8 cellular contexts compared by ENCODE assay signal in genomic region chr19:29811125-29812079, GRCh38. TPM values are rescaled to one million over a fixed set of nuclear protein-coding genes. Genes with fewer than 3 reads are reported as not detected.
DNase-seq lines count a peak whose midpoint lies in the region; ATAC-seq and TF ChIP-seq lines count a peak whose summit lies in the region.

Gene CCNE1, plus strand, starts transcription at chr19:29811991. Its CDS starts 565 bp downstream, at chr19:29812556.

- H3K4me3 Mint-ChIP-seq in HFFc6: peak within 1 kb of the TSS; percentile 89
- peak within 1 kb of the TSS; percentile 95 for H3K4me3 Mint-ChIP-seq in activated naive CD8-positive, alpha-beta T cell treated with anti-CD3 and anti-CD28 coated beads, Interleukin-2, amount 10 ng/mL, durations not matched to agents 7 days and 5 days

- H3K27me3 ChIP-seq in transverse colon: no peaks in the 10 kb centered on the region

- TF ChIP-seq POLR2A in transverse colon (IDR thresholded peaks at IDR 0.05): peak; percentile 34

- intact Hi-C loops in cardiac septum (cut with DNase I) (loop anchor here (2.0 kb wide), 1 partner anchor 31 kb away; no protein-coding TSS in a partner anchor), transverse colon (cut with DNase I; ENCODE audit: low total_unique reads) (no loop called here)

- POLR2A ChIA-PET in activated naive CD8-positive, alpha-beta T cell treated with anti-CD3 and anti-CD28 coated beads, Interleukin-2, amount 10 ng/mL, durations not matched to agents 7 days and 5 days (lab: Charles Lee): interaction anchor here (0.7 to 1.3 kb wide), 5 partner anchors 15 to 229 kb away, joined by 3 to 5 read pairs (median 4); partner anchors contain the start of gene POP4

- WGBS in transverse colon (ENCODE audit: low coverage in 1 of 2), 2 donors: 9% methylated on average over 23 of the region's 125 CpGs; no CpG with 5 or more reads in 1 of the 2 donors

- no peaks in the 10 kb centered on the region for H3K9me3 ChIP-seq in transverse colon

- H3K36me3 Mint-ChIP-seq in HFFc6 (ENCODE audit: low read depth): no peaks in the 10 kb centered on the region
- H3K36me3 Mint-ChIP-seq in activated naive CD8-positive, alpha-beta T cell treated with anti-CD3 and anti-CD28 coated beads, Interleukin-2, amount 10 ng/mL, durations not matched to agents 7 days and 5 days: peaks cover 17% of the 10 kb centered on the region

- no peaks in the 10 kb centered on the region for H3K9me3 Mint-ChIP-seq in HFFc6
- no peaks in the 10 kb centered on the region for H3K9me3 Mint-ChIP-seq in activated naive CD8-positive, alpha-beta T cell treated with anti-CD3 and anti-CD28 coated beads, Interleukin-2, amount 10 ng/mL, durations not matched to agents 7 days and 5 days

- H3K4me1 Mint-ChIP-seq in HFFc6 (ENCODE audit: low read depth): peaks cover 10% of the 10 kb centered on the region; the same call in 1 of the 2 replicates
- peaks cover 23% of the 10 kb centered on the region for H3K4me1 Mint-ChIP-seq in activated naive CD8-positive, alpha-beta T cell treated with anti-CD3 and anti-CD28 coated beads, Interleukin-2, amount 10 ng/mL, durations not matched to agents 7 days and 5 days

- peak within 1 kb of the TSS; percentile 59 to 83 (median 80) for H3K27ac ChIP-seq in transverse colon

- peaks cover 5 to 10% (median 9%) of the 10 kb centered on the region in 4 donors for H3K4me1 ChIP-seq in transverse colon

- peak within 1 kb of the TSS; percentile 20; the same call in 1 of the 2 replicates for H3K27ac Mint-ChIP-seq in HFFc6
- H3K27ac Mint-ChIP-seq in activated naive CD8-positive, alpha-beta T cell treated with anti-CD3 and anti-CD28 coated beads, Interleukin-2, amount 10 ng/mL, durations not matched to agents 7 days and 5 days: peak within 1 kb of the TSS; percentile 84

- no peak for TF ChIP-seq EP300 in transverse colon (IDR thresholded peaks at IDR 0.05; ENCODE audit: low read depth)

- no peaks in the 10 kb centered on the region for H3K36me3 ChIP-seq in transverse colon

- ATAC-seq in activated naive CD8-positive, alpha-beta T cell treated with anti-CD3 and anti-CD28 coated beads, Interleukin-2, amount 10 ng/mL, durations not matched to agents 7 days and 5 days (ENCODE audit: low read depth): peak; percentile 83

- in situ Hi-C loops in transverse colon (cut with MboI; ENCODE audit: low pct_ligation_motif_present in 1 of 4, low pct_unique_long_range_greater_than_20kb in 1 of 4, low sequenced_read_pairs in 3 of 4): no loop called here

- H3K27me3 Mint-ChIP-seq in HFFc6 (ENCODE audit: insufficient read depth): peaks cover 2% of the 10 kb centered on the region; the same call in 1 of the 2 replicates
- no peaks in the 10 kb centered on the region for H3K27me3 Mint-ChIP-seq in activated naive CD8-positive, alpha-beta T cell treated with anti-CD3 and anti-CD28 coated beads, Interleukin-2, amount 10 ng/mL, durations not matched to agents 7 days and 5 days

- H3K4me3 ChIP-seq in transverse colon: peak within 1 kb of the TSS; percentile 25 to 89 (median 66)

- DNase-seq in GM10266 (ENCODE audit: extremely low spot score): peak; percentile 99
- DNase-seq in HFFc6: peak; percentile 66
- peak; percentile 83 for DNase-seq in NCI-H1048 (lab: John Stamatoyannopoulos, UW)
- peak; percentile 70 for DNase-seq in SW480 (ENCODE audit: low spot score)
- peak; percentile 99 for DNase-seq in activated naive CD8-positive, alpha-beta T cell treated with anti-CD3 and anti-CD28 coated beads, Interleukin-2, amount 10 ng/mL, durations not matched to agents 7 days and 5 days
- peak; percentile 96 for DNase-seq in cardiac septum (ENCODE audit: low spot score)
- peak; percentile 77 for DNase-seq in pons (ENCODE audit: low spot score)
- DNase-seq in transverse colon: peak; percentile 97

- TF ChIP-seq CTCF in GM10266 (IDR thresholded peaks at IDR 0.05; ENCODE audit: control insufficient read depth, insufficient read depth, low read depth, missing control alignments) (no peak), HFFc6 (IDR thresholded peaks at IDR 0.05) (no peak), transverse colon (IDR thresholded peaks at IDR 0.05) (no peak)

RNA-seq across cellular contexts. Expression of gene CCNE1, which starts in this region (rescaled TPM):
- total RNA-seq in HFFc6 (2021; fragmentation: NEBNext Ultra II Directional; extraction: Animal tissue kit (Norgen Biotek cat#: 25700)): 1 to 10 TPM; 5.6 to 7.0 (median 6.5) TPM
- 10 to 100 TPM; 20.3 to 23.5 TPM for total RNA-seq in activated naive CD8-positive, alpha-beta T cell treated with anti-CD3 and anti-CD28 coated beads, Interleukin-2, amount 10 ng/mL, durations not matched to agents 7 days and 5 days
- 1.9 TPM for total RNA-seq in cardiac septum
- total RNA-seq in transverse colon: 10 to 100 TPM in 1 of 4 donors, 1 to 10 TPM in 3; 1.7 to 30.3 (median 5.8) TPM

Comparison
In these comparisons a context has a peak if more than half of its experiments do, and no peak if none do; other contexts are left out.
1. Peak in every context shown above with its lines: DNase-seq, ATAC-seq, H3K4me3 ChIP-seq and H3K27ac ChIP-seq.